Comparison of ENCODE assay signal across 8 cellular contexts in the genomic region with DNA sequence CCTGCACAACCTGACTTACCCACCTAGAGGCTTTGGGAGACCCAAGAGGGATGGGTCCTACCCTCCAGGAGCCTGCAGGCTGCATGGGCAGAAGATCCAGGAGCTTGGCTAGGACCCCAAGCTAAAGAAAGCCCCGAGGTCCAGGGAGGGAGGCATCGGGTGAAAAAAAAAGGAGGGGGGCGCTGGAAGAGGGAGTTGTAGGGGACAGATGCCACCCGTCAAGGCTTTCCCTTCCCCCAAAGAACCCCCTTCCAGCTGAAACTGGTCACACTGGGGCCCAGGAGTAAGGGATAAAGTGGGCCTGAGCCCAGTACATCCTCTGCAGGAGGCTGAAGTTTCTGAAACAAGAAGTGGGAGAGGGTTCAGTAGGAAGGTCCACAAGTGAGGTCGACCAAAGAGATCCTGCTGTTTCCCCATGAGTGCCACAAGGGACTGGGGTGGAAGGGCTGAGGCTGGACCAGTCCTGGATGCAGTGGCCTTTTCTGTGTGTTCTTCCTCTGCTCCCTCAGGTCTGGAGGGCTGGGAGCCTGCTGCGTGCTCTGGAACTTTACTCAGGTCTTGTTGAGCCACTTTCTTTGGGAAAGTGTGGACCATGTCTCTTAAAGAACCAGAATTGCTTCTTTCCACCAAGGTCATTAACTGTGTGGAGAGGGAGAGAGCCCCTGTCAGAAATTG. TPM values are rescaled to one million over a fixed set of nuclear protein-coding genes. Genes with fewer than 3 reads are reported as not detected.
DNase-seq lines count a peak whose midpoint lies in the region; ATAC-seq and TF ChIP-seq lines count a peak whose summit lies in the region.

No MANE protein-coding gene starts in this region.

- H3K9me3 Mint-ChIP-seq in CD8-positive, alpha-beta T cell = no peaks in the 10 kb centered on the region

- no peaks in the 10 kb centered on the region for H3K27me3 Mint-ChIP-seq in CD8-positive, alpha-beta T cell (ENCODE audit: low read depth)

- WGBS in ovary, 3 donors = 40 to 42% (median 42%) methylated on average over 6 of the region's 6 CpGs

- H3K4me3 ChIP-seq in CD8-positive, alpha-beta T cell (ENCODE audit: low read depth, low read length) = peak overlapping the region; percentile 56
- H3K4me3 ChIP-seq in NT2/D1 (ENCODE audit: insufficient read length, low read depth) (peak overlapping the region; percentile 44), ovary (peak overlapping the region; percentile 48)

- TF ChIP-seq POLR2A in ovary (IDR thresholded peaks at IDR 0.05) = no peak

- TF ChIP-seq EP300 in ovary (IDR thresholded peaks at IDR 0.05) = no peak

- TF ChIP-seq CTCF in CD8-positive, alpha-beta T cell (IDR thresholded peaks at IDR 0.05) = no peak
- TF ChIP-seq CTCF in ovary (IDR thresholded peaks at IDR 0.05) = no peak

- H3K27ac Mint-ChIP-seq in CD8-positive, alpha-beta T cell = no peak overlapping the region

- H3K4me1 ChIP-seq in CD8-positive, alpha-beta T cell (ENCODE audit: insufficient read depth, low read length) = peaks cover 15% of the 10 kb centered on the region
- H3K4me1 ChIP-seq in NT2/D1 (ENCODE audit: insufficient read depth, insufficient read length) = peaks cover 13% of the 10 kb centered on the region
- H3K4me1 ChIP-seq in ovary (ENCODE audit: insufficient read depth) = peaks cover 6% of the 10 kb centered on the region

- H3K9me3 ChIP-seq in CD8-positive, alpha-beta T cell (ENCODE audit: low read length) = no peaks in the 10 kb centered on the region
- no peaks in the 10 kb centered on the region for H3K9me3 ChIP-seq in NT2/D1 (ENCODE audit: insufficient read depth, low read length)
- H3K9me3 ChIP-seq in ovary = no peaks in the 10 kb centered on the region

- POLR2A ChIA-PET in CD8-positive, alpha-beta T cell (lab: Charles Lee) = interaction anchor here (1.2 to 2.5 kb wide), 3 partner anchors 14 to 137 kb away, joined by 3 to 21 read pairs (median 6); partner anchors contain the start of genes B3GNT9 and CBFB

- CTCF ChIA-PET in CD8-positive, alpha-beta T cell (lab: Charles Lee) = interaction anchor here (1.0 to 2.6 kb wide), 3 partner anchors 13 to 141 kb away, joined by 3 to 14 read pairs (median 3); no protein-coding TSS in a partner anchor

- H3K27ac ChIP-seq in CD8-positive, alpha-beta T cell (ENCODE audit: low read depth, low read length) = no peak overlapping the region
- peak overlapping the region in 1 of 2 donors; percentile 76 for H3K27ac ChIP-seq in ovary

- H3K4me3 Mint-ChIP-seq in CD8-positive, alpha-beta T cell = peak overlapping the region; percentile 81

- no peaks in the 10 kb centered on the region for H3K27me3 ChIP-seq in CD8-positive, alpha-beta T cell (ENCODE audit: insufficient read depth, low read length)
- H3K27me3 ChIP-seq in NT2/D1 (ENCODE audit: insufficient read depth, insufficient read length) (peaks cover 27% of the 10 kb centered on the region), ovary (no peaks in the 10 kb centered on the region)

- H3K36me3 ChIP-seq in CD8-positive, alpha-beta T cell (ENCODE audit: insufficient read depth, low read length) = no peaks in the 10 kb centered on the region
- no peaks in the 10 kb centered on the region for H3K36me3 ChIP-seq in NT2/D1 (ENCODE audit: insufficient read depth, insufficient read length, low read length)
- no peaks in the 10 kb centered on the region for H3K36me3 ChIP-seq in ovary

- no peaks in the 10 kb centered on the region for H3K4me1 Mint-ChIP-seq in CD8-positive, alpha-beta T cell (ENCODE audit: low read depth)

- no peak for DNase-seq in CD8-positive, alpha-beta T cell
- DNase-seq in NT2/D1 (ENCODE audit: low read depth, low spot score) (no peak), ecto neural progenitor cell (ENCODE audit: low spot score) (peak; percentile 39), ovary (peak in 1 of 5 donors; percentile 25), NCI-H1417 treated with DMSO at 0.1 percent for 48 hours (lab: John Stamatoyannopoulos, UW) (no peak)

- no peak for ATAC-seq in CD8-positive, alpha-beta T cell
- no peak for ATAC-seq in GM18868 (IDR thresholded peaks at IDR 0.05; ENCODE audit: unreplicated experiment)
- no peak for ATAC-seq in HG02981 (IDR thresholded peaks at IDR 0.05; ENCODE audit: unreplicated experiment)
- no peak for ATAC-seq in HG02610 (IDR thresholded peaks at IDR 0.05; ENCODE audit: unreplicated experiment)

- intact Hi-C loops in CD8-positive, alpha-beta T cell (cut with DNase I, micrococcal nuclease) = loop anchor here in 1 of 2 experiments (5.0 kb wide), 1 partner anchor 43 kb away; no protein-coding TSS in a partner anchor
- intact Hi-C loops in ovary (cut with DNase I) = no loop called here

- H3K9ac ChIP-seq in NT2/D1 (ENCODE audit: insufficient read length, low read depth) = peak overlapping the region; percentile 77

- no peaks in the 10 kb centered on the region for H3K36me3 Mint-ChIP-seq in CD8-positive, alpha-beta T cell

RNA-seq across cellular contexts. Expression of gene CBFB, which starts 14.2 kb away (rescaled TPM):
- total RNA-seq in CD8-positive, alpha-beta T cell = 10 to 100 TPM; 52.3 to 58.6 TPM
- 10 to 100 TPM; 39.9 to 58.3 (median 48.9) TPM for total RNA-seq in ovary
- polyA plus RNA-seq in ovary = 10 to 100 TPM; 19.2 to 23.8 TPM

RNA-seq across cellular contexts. Expression of gene CES4A, which starts 26.4 kb away (rescaled TPM):
- 1 to 10 TPM; 5.6 TPM for total RNA-seq in CD8-positive, alpha-beta T cell
- total RNA-seq in ovary = 10 to 100 TPM in 5 of 7 donors, 1 to 10 TPM in 2; 6.7 to 67.1 (median 15.5) TPM
- 1 to 10 TPM; 6.0 to 9.7 TPM for polyA plus RNA-seq in ovary

RNA-seq across cellular contexts. Expression of gene CES3, which starts 53.7 kb away (rescaled TPM):
- total RNA-seq in CD8-positive, alpha-beta T cell = 1 to 10 TPM in 1 of 2 experiments, under 1 TPM in 1; 0.71 to 1.2 TPM
- 1 to 10 TPM in 5 of 7 donors, under 1 TPM in 2; 0.45 to 2.3 (median 1.4) TPM for total RNA-seq in ovary
- polyA plus RNA-seq in ovary = under 1 TPM; 0.73 to 0.91 TPM
